1 cellular context compared by ENCODE assay signal in the genomic region with DNA sequence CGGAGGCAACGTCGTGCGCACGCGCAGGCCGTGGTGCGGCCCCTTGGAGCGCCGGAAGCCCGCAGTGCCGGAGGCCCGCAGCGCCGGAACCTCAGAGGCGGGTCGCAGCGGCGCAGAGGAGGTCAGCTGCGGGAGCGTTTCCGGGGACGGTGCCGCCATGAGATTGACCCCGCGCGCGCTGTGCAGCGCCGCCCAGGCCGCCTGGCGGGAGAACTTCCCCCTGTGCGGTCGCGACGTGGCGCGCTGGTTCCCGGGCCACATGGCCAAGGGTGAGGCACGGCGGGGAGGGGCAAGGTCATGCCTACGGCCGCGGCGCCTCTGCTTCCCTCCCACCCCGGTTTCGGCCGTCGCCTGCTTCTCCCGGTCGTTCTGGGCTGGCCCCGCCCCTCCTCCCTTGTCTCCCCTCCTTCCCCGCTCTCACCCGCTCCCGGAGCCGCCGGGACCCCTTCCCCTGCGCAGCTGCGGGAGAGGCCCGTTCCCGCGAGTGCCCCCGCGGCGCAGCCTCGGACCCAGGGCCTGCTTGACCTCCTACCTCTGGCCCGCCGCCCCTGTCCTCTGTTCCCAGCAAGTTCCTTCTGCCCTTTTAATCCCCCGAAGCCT.
TF ChIP-seq lines count a peak whose summit lies in the region.

A gene with protein sequence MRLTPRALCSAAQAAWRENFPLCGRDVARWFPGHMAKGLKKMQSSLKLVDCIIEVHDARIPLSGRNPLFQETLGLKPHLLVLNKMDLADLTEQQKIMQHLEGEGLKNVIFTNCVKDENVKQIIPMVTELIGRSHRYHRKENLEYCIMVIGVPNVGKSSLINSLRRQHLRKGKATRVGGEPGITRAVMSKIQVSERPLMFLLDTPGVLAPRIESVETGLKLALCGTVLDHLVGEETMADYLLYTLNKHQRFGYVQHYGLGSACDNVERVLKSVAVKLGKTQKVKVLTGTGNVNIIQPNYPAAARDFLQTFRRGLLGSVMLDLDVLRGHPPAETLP (plus strand): TSS at position 94 of the 600 bp plus-strand sequence. CDS start 64 bp downstream, at position 158.

TF ChIP-seq in K562, 482 proteins besides CTCF, POLR2A, EP300 and RAD21 (continued from another document and continues in another):
- TF ChIP-seq, protein P1, sequence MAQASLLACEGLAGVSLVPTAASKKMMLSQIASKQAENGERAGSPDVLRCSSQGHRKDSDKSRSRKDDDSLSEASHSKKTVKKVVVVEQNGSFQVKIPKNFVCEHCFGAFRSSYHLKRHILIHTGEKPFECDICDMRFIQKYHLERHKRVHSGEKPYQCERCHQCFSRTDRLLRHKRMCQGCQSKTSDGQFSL (CRISPR knock-in tag; IDR thresholded peaks at IDR 0.05): 0 out of 2 replicates have a peak, but pooled peaks have one; percentile 42
- TF ChIP-seq, protein P1 (tag; IDR thresholded peaks at IDR 0.05): no peak
- TF ChIP-seq ZNF76 (CRISPR knock-in tag; IDR thresholded peaks at IDR 0.05; ENCODE audit: borderline replicate concordance) (no peak), DPF2 (IDR thresholded peaks at IDR 0.05) (peak; percentile 22; the same call in 1 of the 2 replicates), MTA1 (IDR thresholded peaks at IDR 0.05; ENCODE audit: borderline replicate concordance) (peak; percentile 93), TBL1XR1 (IDR thresholded peaks at IDR 0.05; ENCODE audit: low read length in 2 of 2) (0 out of 4 replicates have a peak, but pooled peaks of 1 of the 2 experiments have one; percentile 35), PHB (CRISPR knock-in tag; IDR thresholded peaks at IDR 0.05) (peak; percentile 77; the same call in 1 of the 2 replicates), SRF (CRISPR knock-in tag; IDR thresholded peaks at IDR 0.05) (0 out of 4 replicates have a peak, but pooled peaks of 1 of the 2 experiments have one; percentile 3), ARID2 (IDR thresholded peaks at IDR 0.05) (no peak), FOXM1 (IDR thresholded peaks at IDR 0.05; ENCODE audit: low read depth) (no peak), FOXM1 (CRISPR knock-in tag; IDR thresholded peaks at IDR 0.05; ENCODE audit: low read depth) (peak; percentile 87), ZSCAN29 (IDR thresholded peaks at IDR 0.05) (no peak), ARID1B (IDR thresholded peaks at IDR 0.05) (0 out of 2 replicates have a peak, but pooled peaks have one; percentile 13), POLR2AphosphoS2 (IDR thresholded peaks at IDR 0.05; ENCODE audit: low read length) (peak; percentile 95), ZNF347 (CRISPR knock-in tag; IDR thresholded peaks at IDR 0.05; ENCODE audit: low read depth) (no peak), FIP1L1 (IDR thresholded peaks at IDR 0.05; ENCODE audit: low read depth, low read length, poor library complexity, severe bottlenecking) (peak; percentile 86), TAF1 (IDR thresholded peaks at IDR 0.05; ENCODE audit: control insufficient read depth, extremely low read depth, insufficient read depth, low read length, severe bottlenecking) (peak; percentile 59), ATF7 (IDR thresholded peaks at IDR 0.05) (peak; percentile 80), ZC3H8 (IDR thresholded peaks at IDR 0.05) (no peak), GABPA (tag; conservative IDR thresholded peaks at IDR 0.05; ENCODE audit: low read depth) (peak; percentile 99), ZBTB7A (IDR thresholded peaks at IDR 0.05; ENCODE audit: borderline replicate concordance, control insufficient read depth, low read depth, low read length) (peak; percentile 75; the same call in 1 of the 2 replicates), CXXC5 (CRISPR knock-in tag; IDR thresholded peaks at IDR 0.05) (peak; percentile 97), RBFOX2 (IDR thresholded peaks at IDR 0.05; ENCODE audit: low read depth, low read length) (peak; percentile 93), ETV5 (CRISPR knock-in tag; IDR thresholded peaks at IDR 0.05; ENCODE audit: low read depth) (peak; percentile 87), NR4A1 (CRISPR knock-in tag; IDR thresholded peaks at IDR 0.05) (no peak), NR4A1 (tag; IDR thresholded peaks at IDR 0.05) (no peak), ZNF184 (CRISPR knock-in tag; IDR thresholded peaks at IDR 0.05) (no peak), KLF13 (tag; IDR thresholded peaks at IDR 0.05; ENCODE audit: borderline replicate concordance, low read depth) (peak; percentile 61; the same call in 1 of the 2 replicates), NCOA1 (IDR thresholded peaks at IDR 0.05; ENCODE audit: low read depth) (peak; percentile 70; the same call in 1 of the 2 replicates), CBFB (CRISPR knock-in tag; IDR thresholded peaks at IDR 0.05) (peak; percentile 84), HMG20B (CRISPR knock-in tag; IDR thresholded peaks at IDR 0.05) (no peak), FOS (IDR thresholded peaks at IDR 0.05; ENCODE audit: extremely low read depth, insufficient read length) (no peak), SIN3A (IDR thresholded peaks at IDR 0.05; ENCODE audit: borderline replicate concordance in 2 of 2, control insufficient read depth in 1 of 2, low read depth in 2 of 2, low read length in 2 of 2) (peak in 1 of 2 experiments; percentile 84; a peak in 1 of 4 replicates), ZNF79 (CRISPR knock-in tag; IDR thresholded peaks at IDR 0.05; ENCODE audit: low read depth) (no peak), MBD2 (IDR thresholded peaks at IDR 0.05; ENCODE audit: borderline replicate concordance, low read depth) (0 out of 2 replicates have a peak, but pooled peaks have one; percentile 37), L3MBTL2 (IDR thresholded peaks at IDR 0.05) (peak; percentile 85), ZZZ3 (IDR thresholded peaks at IDR 0.05) (no peak), KDM5B (IDR thresholded peaks at IDR 0.05; ENCODE audit: insufficient replicate concordance, low read depth, low read length) (peak; percentile 60), ZKSCAN1 (IDR thresholded peaks at IDR 0.05; ENCODE audit: low read depth, low read length) (peak; percentile 60; the same call in 1 of the 2 replicates), GTF2E2 (tag; IDR thresholded peaks at IDR 0.05) (peak; percentile 71; the same call in 1 of the 2 replicates), ZNF316 (IDR thresholded peaks at IDR 0.05) (peak; percentile 7; the same call in 1 of the 2 replicates)
- TF ChIP-seq, protein P2, sequence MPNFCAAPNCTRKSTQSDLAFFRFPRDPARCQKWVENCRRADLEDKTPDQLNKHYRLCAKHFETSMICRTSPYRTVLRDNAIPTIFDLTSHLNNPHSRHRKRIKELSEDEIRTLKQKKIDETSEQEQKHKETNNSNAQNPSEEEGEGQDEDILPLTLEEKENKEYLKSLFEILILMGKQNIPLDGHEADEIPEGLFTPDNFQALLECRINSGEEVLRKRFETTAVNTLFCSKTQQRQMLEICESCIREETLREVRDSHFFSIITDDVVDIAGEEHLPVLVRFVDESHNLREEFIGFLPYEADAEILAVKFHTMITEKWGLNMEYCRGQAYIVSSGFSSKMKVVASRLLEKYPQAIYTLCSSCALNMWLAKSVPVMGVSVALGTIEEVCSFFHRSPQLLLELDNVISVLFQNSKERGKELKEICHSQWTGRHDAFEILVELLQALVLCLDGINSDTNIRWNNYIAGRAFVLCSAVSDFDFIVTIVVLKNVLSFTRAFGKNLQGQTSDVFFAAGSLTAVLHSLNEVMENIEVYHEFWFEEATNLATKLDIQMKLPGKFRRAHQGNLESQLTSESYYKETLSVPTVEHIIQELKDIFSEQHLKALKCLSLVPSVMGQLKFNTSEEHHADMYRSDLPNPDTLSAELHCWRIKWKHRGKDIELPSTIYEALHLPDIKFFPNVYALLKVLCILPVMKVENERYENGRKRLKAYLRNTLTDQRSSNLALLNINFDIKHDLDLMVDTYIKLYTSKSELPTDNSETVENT (CRISPR knock-in tag; IDR thresholded peaks at IDR 0.05): peak; percentile 73; the same call in 1 of the 2 replicates
- TF ChIP-seq, protein P3, sequence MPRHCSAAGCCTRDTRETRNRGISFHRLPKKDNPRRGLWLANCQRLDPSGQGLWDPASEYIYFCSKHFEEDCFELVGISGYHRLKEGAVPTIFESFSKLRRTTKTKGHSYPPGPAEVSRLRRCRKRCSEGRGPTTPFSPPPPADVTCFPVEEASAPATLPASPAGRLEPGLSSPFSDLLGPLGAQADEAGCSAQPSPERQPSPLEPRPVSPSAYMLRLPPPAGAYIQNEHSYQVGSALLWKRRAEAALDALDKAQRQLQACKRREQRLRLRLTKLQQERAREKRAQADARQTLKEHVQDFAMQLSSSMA (CRISPR knock-in tag; IDR thresholded peaks at IDR 0.05): peak; percentile 98
- TF ChIP-seq, protein P4, sequence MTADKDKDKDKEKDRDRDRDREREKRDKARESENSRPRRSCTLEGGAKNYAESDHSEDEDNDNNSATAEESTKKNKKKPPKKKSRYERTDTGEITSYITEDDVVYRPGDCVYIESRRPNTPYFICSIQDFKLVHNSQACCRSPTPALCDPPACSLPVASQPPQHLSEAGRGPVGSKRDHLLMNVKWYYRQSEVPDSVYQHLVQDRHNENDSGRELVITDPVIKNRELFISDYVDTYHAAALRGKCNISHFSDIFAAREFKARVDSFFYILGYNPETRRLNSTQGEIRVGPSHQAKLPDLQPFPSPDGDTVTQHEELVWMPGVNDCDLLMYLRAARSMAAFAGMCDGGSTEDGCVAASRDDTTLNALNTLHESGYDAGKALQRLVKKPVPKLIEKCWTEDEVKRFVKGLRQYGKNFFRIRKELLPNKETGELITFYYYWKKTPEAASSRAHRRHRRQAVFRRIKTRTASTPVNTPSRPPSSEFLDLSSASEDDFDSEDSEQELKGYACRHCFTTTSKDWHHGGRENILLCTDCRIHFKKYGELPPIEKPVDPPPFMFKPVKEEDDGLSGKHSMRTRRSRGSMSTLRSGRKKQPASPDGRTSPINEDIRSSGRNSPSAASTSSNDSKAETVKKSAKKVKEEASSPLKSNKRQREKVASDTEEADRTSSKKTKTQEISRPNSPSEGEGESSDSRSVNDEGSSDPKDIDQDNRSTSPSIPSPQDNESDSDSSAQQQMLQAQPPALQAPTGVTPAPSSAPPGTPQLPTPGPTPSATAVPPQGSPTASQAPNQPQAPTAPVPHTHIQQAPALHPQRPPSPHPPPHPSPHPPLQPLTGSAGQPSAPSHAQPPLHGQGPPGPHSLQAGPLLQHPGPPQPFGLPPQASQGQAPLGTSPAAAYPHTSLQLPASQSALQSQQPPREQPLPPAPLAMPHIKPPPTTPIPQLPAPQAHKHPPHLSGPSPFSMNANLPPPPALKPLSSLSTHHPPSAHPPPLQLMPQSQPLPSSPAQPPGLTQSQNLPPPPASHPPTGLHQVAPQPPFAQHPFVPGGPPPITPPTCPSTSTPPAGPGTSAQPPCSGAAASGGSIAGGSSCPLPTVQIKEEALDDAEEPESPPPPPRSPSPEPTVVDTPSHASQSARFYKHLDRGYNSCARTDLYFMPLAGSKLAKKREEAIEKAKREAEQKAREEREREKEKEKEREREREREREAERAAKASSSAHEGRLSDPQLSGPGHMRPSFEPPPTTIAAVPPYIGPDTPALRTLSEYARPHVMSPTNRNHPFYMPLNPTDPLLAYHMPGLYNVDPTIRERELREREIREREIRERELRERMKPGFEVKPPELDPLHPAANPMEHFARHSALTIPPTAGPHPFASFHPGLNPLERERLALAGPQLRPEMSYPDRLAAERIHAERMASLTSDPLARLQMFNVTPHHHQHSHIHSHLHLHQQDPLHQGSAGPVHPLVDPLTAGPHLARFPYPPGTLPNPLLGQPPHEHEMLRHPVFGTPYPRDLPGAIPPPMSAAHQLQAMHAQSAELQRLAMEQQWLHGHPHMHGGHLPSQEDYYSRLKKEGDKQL (CRISPR knock-in tag; IDR thresholded peaks at IDR 0.05; ENCODE audit: borderline replicate concordance): 0 out of 2 replicates have a peak, but pooled peaks have one; percentile 39
- TF ChIP-seq, protein P5, sequence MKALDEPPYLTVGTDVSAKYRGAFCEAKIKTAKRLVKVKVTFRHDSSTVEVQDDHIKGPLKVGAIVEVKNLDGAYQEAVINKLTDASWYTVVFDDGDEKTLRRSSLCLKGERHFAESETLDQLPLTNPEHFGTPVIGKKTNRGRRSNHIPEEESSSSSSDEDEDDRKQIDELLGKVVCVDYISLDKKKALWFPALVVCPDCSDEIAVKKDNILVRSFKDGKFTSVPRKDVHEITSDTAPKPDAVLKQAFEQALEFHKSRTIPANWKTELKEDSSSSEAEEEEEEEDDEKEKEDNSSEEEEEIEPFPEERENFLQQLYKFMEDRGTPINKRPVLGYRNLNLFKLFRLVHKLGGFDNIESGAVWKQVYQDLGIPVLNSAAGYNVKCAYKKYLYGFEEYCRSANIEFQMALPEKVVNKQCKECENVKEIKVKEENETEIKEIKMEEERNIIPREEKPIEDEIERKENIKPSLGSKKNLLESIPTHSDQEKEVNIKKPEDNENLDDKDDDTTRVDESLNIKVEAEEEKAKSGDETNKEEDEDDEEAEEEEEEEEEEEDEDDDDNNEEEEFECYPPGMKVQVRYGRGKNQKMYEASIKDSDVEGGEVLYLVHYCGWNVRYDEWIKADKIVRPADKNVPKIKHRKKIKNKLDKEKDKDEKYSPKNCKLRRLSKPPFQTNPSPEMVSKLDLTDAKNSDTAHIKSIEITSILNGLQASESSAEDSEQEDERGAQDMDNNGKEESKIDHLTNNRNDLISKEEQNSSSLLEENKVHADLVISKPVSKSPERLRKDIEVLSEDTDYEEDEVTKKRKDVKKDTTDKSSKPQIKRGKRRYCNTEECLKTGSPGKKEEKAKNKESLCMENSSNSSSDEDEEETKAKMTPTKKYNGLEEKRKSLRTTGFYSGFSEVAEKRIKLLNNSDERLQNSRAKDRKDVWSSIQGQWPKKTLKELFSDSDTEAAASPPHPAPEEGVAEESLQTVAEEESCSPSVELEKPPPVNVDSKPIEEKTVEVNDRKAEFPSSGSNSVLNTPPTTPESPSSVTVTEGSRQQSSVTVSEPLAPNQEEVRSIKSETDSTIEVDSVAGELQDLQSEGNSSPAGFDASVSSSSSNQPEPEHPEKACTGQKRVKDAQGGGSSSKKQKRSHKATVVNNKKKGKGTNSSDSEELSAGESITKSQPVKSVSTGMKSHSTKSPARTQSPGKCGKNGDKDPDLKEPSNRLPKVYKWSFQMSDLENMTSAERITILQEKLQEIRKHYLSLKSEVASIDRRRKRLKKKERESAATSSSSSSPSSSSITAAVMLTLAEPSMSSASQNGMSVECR (CRISPR knock-in tag; IDR thresholded peaks at IDR 0.05): peak; percentile 83
- TF ChIP-seq, protein P6, sequence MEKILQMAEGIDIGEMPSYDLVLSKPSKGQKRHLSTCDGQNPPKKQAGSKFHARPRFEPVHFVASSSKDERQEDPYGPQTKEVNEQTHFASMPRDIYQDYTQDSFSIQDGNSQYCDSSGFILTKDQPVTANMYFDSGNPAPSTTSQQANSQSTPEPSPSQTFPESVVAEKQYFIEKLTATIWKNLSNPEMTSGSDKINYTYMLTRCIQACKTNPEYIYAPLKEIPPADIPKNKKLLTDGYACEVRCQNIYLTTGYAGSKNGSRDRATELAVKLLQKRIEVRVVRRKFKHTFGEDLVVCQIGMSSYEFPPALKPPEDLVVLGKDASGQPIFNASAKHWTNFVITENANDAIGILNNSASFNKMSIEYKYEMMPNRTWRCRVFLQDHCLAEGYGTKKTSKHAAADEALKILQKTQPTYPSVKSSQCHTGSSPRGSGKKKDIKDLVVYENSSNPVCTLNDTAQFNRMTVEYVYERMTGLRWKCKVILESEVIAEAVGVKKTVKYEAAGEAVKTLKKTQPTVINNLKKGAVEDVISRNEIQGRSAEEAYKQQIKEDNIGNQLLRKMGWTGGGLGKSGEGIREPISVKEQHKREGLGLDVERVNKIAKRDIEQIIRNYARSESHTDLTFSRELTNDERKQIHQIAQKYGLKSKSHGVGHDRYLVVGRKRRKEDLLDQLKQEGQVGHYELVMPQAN (IDR thresholded peaks at IDR 0.05; ENCODE audit: borderline replicate concordance): peak; percentile 64; the same call in 1 of the 2 replicates
